22 cellular contexts compared by ENCODE assay signal in genomic region chr2:215615067-215615828, GRCh38.
"Had no signal": no experiment of that assay in that cellular context is flagged by ENCODE, and none has a peak within 500 bp of the region (broad histone marks: within the 10 kb centered on the region; RNA-seq: fewer than 3 reads in every experiment).

No MANE protein-coding gene starts in this region.

- H3K27ac Mint-ChIP-seq: activated CD4-positive, alpha-beta T cell treated with anti-CD3 and anti-CD28 coated beads, Interleukin-2, amount 10 ng/mL, durations not matched to agents 7 days and 5 days; activated CD8-positive, alpha-beta T cell treated with anti-CD3 and anti-CD28 coated beads, Interleukin-2, amount 10 ng/mL, durations not matched to agents 7 days and 5 days; activated naive CD4-positive, alpha-beta T cell treated with anti-CD3 and anti-CD28 coated beads, Interleukin-2, amount 10 ng/mL, durations not matched to agents 7 days and 5 days; activated naive CD8-positive, alpha-beta T cell treated with anti-CD3 and anti-CD28 coated beads, Interleukin-2, amount 50 U/mL, for 24 hours; natural killer cell had no signal

- H3K4me1 Mint-ChIP-seq: immature natural killer cell, natural killer cell had no signal

- H3K4me3 Mint-ChIP-seq: activated CD4-positive, alpha-beta T cell treated with anti-CD3 and anti-CD28 coated beads, Interleukin-2, amount 10 ng/mL, durations not matched to agents 7 days and 5 days; activated CD8-positive, alpha-beta T cell treated with anti-CD3 and anti-CD28 coated beads, Interleukin-2, amount 10 ng/mL, durations not matched to agents 7 days and 5 days; activated naive CD4-positive, alpha-beta T cell treated with anti-CD3 and anti-CD28 coated beads, Interleukin-2, amount 10 ng/mL, durations not matched to agents 7 days and 5 days; activated naive CD8-positive, alpha-beta T cell treated with anti-CD3 and anti-CD28 coated beads, Interleukin-2, amount 50 U/mL, for 24 hours; activated T-cell treated with anti-CD3 and anti-CD28 coated beads, Interleukin-2, amount 50 U/mL, for 4 hours; brain; immature natural killer cell; natural killer cell had no signal

- H3K9me3 Mint-ChIP-seq: activated CD4-positive, alpha-beta T cell treated with anti-CD3 and anti-CD28 coated beads, Interleukin-2, amount 10 ng/mL, durations not matched to agents 7 days and 5 days; activated naive CD4-positive, alpha-beta T cell treated with anti-CD3 and anti-CD28 coated beads, Interleukin-2, amount 10 ng/mL, durations not matched to agents 7 days and 5 days; activated naive CD8-positive, alpha-beta T cell treated with anti-CD3 and anti-CD28 coated beads, Interleukin-2, amount 50 U/mL, for 24 hours; activated T-cell treated with anti-CD3 and anti-CD28 coated beads, Interleukin-2, amount 50 U/mL, for 4 hours; immature natural killer cell had no signal

- H3K27ac ChIP-seq: coronary artery, esophagus muscularis mucosa, prostate gland, right atrium auricular region, skin epidermis, stomach, upper lobe of left lung had no signal

- FAIRE-seq: endothelial cell of umbilical vein had no signal

- H3K36me3 ChIP-seq: esophagus muscularis mucosa, prostate gland, right atrium auricular region, stomach, upper lobe of left lung had no signal

- H3K27me3 ChIP-seq: esophagus muscularis mucosa, right atrium auricular region, stomach, upper lobe of left lung had no signal

- H3K4me1 ChIP-seq: prostate gland had no signal

- DNase-seq: activated CD4-positive, alpha-beta T cell treated with anti-CD3 and anti-CD28 coated beads, Interleukin-2, amount 10 ng/mL, durations not matched to agents 7 days and 5 days; activated CD8-positive, alpha-beta T cell treated with anti-CD3 and anti-CD28 coated beads, Interleukin-2, amount 10 ng/mL, durations not matched to agents 7 days and 5 days; activated naive CD4-positive, alpha-beta T cell treated with anti-CD3 and anti-CD28 coated beads, Interleukin-2, amount 10 ng/mL, durations not matched to agents 7 days and 5 days; activated naive CD8-positive, alpha-beta T cell treated with anti-CD3 and anti-CD28 coated beads, Interleukin-2, amount 50 U/mL, for 24 hours; activated T-cell treated with anti-CD3 and anti-CD28 coated beads, Interleukin-2, amount 50 U/mL, for 4 hours; anterior cingulate cortex; central memory CD4-positive, alpha-beta T cell; effector CD4-positive, alpha-beta T cell; immature natural killer cell; natural killer cell; nucleus accumbens; stimulated activated CD4-positive, alpha-beta T cell treated with anti-CD3 and anti-CD28 coated beads, Interleukin-4, amount 100 ng/mL, for 1 hour; stomach; T1000 had no signal

- H3K36me3 Mint-ChIP-seq: activated naive CD4-positive, alpha-beta T cell treated with anti-CD3 and anti-CD28 coated beads, Interleukin-2, amount 10 ng/mL, durations not matched to agents 7 days and 5 days; brain; immature natural killer cell; natural killer cell had no signal

- H3K9me3 ChIP-seq: esophagus muscularis mucosa, prostate gland, right atrium auricular region, stomach, upper lobe of left lung had no signal

- H3K4me3 ChIP-seq: coronary artery, esophagus muscularis mucosa, prostate gland, right atrium auricular region, skin epidermis, stomach, upper lobe of left lung had no signal

- ATAC-seq: activated CD8-positive, alpha-beta T cell treated with anti-CD3 and anti-CD28 coated beads, Interleukin-2, amount 10 ng/mL, durations not matched to agents 7 days and 5 days; activated naive CD8-positive, alpha-beta T cell treated with anti-CD3 and anti-CD28 coated beads, Interleukin-2, amount 50 U/mL, for 24 hours; activated T-cell treated with anti-CD3 and anti-CD28 coated beads, Interleukin-2, amount 50 U/mL, for 4 hours; natural killer cell had no signal
